Comparison of ENCODE assay signal across 7 cellular contexts in genomic region chr19:12295191-12295590, GRCh38. TPM values are rescaled to one million over a fixed set of nuclear protein-coding genes. Genes with fewer than 3 reads are reported as not detected.
DNase-seq lines count a peak whose midpoint lies in the region; ATAC-seq and FAIRE-seq lines count a peak whose summit lies in the region.

No MANE protein-coding gene starts in this region.

- no peak overlapping the region for H3K27ac ChIP-seq in iPS-18a (ENCODE audit: low read length)
- peak overlapping the region; percentile 94 for H3K27ac ChIP-seq in subcutaneous abdominal adipose tissue (ENCODE audit: low read depth, low read length)

- peaks cover 7% of the 10 kb centered on the region; the same call in 1 of the 2 replicates for H3K4me1 ChIP-seq in HAP-1
- H3K4me1 ChIP-seq in iPS-18a (ENCODE audit: control insufficient read depth, low read depth, low read length) = peaks cover 3% of the 10 kb centered on the region
- peaks cover 6 to 25% (median 17%) of the 10 kb centered on the region in 5 donors for H3K4me1 ChIP-seq in subcutaneous abdominal adipose tissue (ENCODE audit: control insufficient read depth in 5 of 5, insufficient read depth in 5 of 5, low read length in 5 of 5)

- ATAC-seq in HG02981 (IDR thresholded peaks at IDR 0.05; ENCODE audit: unreplicated experiment) = no peak

- no peak for DNase-seq in HAP-1 (ENCODE audit: low spot score in 2 of 2)
- no peak for DNase-seq in activated CD4-positive, alpha-beta memory T cell treated with anti-CD3 and anti-CD28 coated beads for 36 hours
- DNase-seq in RPMI8226 = no peak
- no peak for DNase-seq in HTR-8/SVneo (ENCODE audit: insufficient read length, low spot score)

- in situ Hi-C loops in HAP-1 (cut with MboI; ENCODE audit: low sequenced_read_pairs) = no loop called here

- H3K36me3 ChIP-seq in HAP-1 (replicated peaks) (no peaks in the 10 kb centered on the region), iPS-18a (ENCODE audit: control insufficient read depth, low read depth, low read length) (no peaks in the 10 kb centered on the region), subcutaneous abdominal adipose tissue (ENCODE audit: control insufficient read depth in 5 of 5, insufficient read depth in 5 of 5, low read length in 5 of 5) (peaks cover 0 to 2% (median 0%) of the 10 kb centered on the region in 5 donors)

- H3K9ac ChIP-seq in iPS-18a (ENCODE audit: low read length) = no peak overlapping the region
- peak overlapping the region in 2 of 5 donors; percentile 54 to 96 for H3K9ac ChIP-seq in subcutaneous abdominal adipose tissue (ENCODE audit: low read length in 5 of 5)

- intact Hi-C loops in activated CD4-positive, alpha-beta memory T cell treated with anti-CD3 and anti-CD28 coated beads for 36 hours (cut with micrococcal nuclease) = loop anchor here (10.0 kb wide), 1 partner anchor 200 kb away; no protein-coding TSS in a partner anchor

- H3K4me1 Mint-ChIP-seq in activated CD4-positive, alpha-beta memory T cell treated with anti-CD3 and anti-CD28 coated beads for 36 hours (ENCODE audit: low read depth) = peaks cover 22% of the 10 kb centered on the region

- H3K4me3 Mint-ChIP-seq in activated CD4-positive, alpha-beta memory T cell treated with anti-CD3 and anti-CD28 coated beads for 36 hours = peak overlapping the region; percentile 97

- H3K9me3 ChIP-seq in HAP-1 = 0 out of 2 replicates have a peak, but pooled peaks cover 5% of the 10 kb centered on the region
- no peaks in the 10 kb centered on the region for H3K9me3 ChIP-seq in iPS-18a (ENCODE audit: control insufficient read depth, low read depth, low read length)
- no peaks in the 10 kb centered on the region for H3K9me3 ChIP-seq in subcutaneous abdominal adipose tissue (ENCODE audit: control insufficient read depth in 5 of 5, low read length in 5 of 5)

- no peaks in the 10 kb centered on the region for H3K9me3 Mint-ChIP-seq in activated CD4-positive, alpha-beta memory T cell treated with anti-CD3 and anti-CD28 coated beads for 36 hours

- no peaks in the 10 kb centered on the region for H3K27me3 Mint-ChIP-seq in activated CD4-positive, alpha-beta memory T cell treated with anti-CD3 and anti-CD28 coated beads for 36 hours

- POLR2A ChIA-PET in activated CD4-positive, alpha-beta memory T cell treated with anti-CD3 and anti-CD28 coated beads for 36 hours (lab: Charles Lee) = interaction anchor here (0.6 to 1.4 kb wide), 3 partner anchors 38 to 858 kb away, joined by 3 to 12 read pairs (median 3); partner anchors contain the start of gene ZNF563

- peaks cover 15% of the 10 kb centered on the region for H3K36me3 Mint-ChIP-seq in activated CD4-positive, alpha-beta memory T cell treated with anti-CD3 and anti-CD28 coated beads for 36 hours

- CTCF ChIA-PET in activated CD4-positive, alpha-beta memory T cell treated with anti-CD3 and anti-CD28 coated beads for 36 hours (lab: Charles Lee) = interaction anchor here (0.9 to 1.0 kb wide), 2 partner anchors 69 to 204 kb away, joined by 3 read pairs; no protein-coding TSS in a partner anchor

- no peak for FAIRE-seq in HTR-8/SVneo (lab: Jason Lieb, UNC)

- H3K27me3 ChIP-seq in HAP-1 (ENCODE audit: low read depth) (no peaks in the 10 kb centered on the region), iPS-18a (ENCODE audit: control insufficient read depth, insufficient read depth, low read length) (no peaks in the 10 kb centered on the region), subcutaneous abdominal adipose tissue (ENCODE audit: control insufficient read depth in 5 of 5, insufficient read depth in 4 of 5, low read length in 5 of 5) (no peaks in the 10 kb centered on the region)

- peak overlapping the region; percentile 96 for H3K27ac Mint-ChIP-seq in activated CD4-positive, alpha-beta memory T cell treated with anti-CD3 and anti-CD28 coated beads for 36 hours

- peak overlapping the region; percentile 87 for H3K4me3 ChIP-seq in HAP-1
- peak overlapping the region; percentile 87 for H3K4me3 ChIP-seq in iPS-18a (ENCODE audit: low read length)
- peak overlapping the region; percentile 78 to 95 (median 90) for H3K4me3 ChIP-seq in subcutaneous abdominal adipose tissue (ENCODE audit: low read depth in 1 of 5, low read length in 5 of 5)

RNA-seq across cellular contexts. Expression of gene ZNF44, which starts 0.5 kb away (rescaled TPM):
- 1 to 10 TPM; 7.5 to 8.9 TPM for total RNA-seq in activated CD4-positive, alpha-beta memory T cell treated with anti-CD3 and anti-CD28 coated beads for 36 hours

RNA-seq across cellular contexts. Expression of gene ZNF563, which starts 38.2 kb away (rescaled TPM):
- total RNA-seq in activated CD4-positive, alpha-beta memory T cell treated with anti-CD3 and anti-CD28 coated beads for 36 hours = 1 to 10 TPM; 6.1 to 6.3 TPM
